ENCODE assay signal across 1 cellular context in the genomic region with DNA sequence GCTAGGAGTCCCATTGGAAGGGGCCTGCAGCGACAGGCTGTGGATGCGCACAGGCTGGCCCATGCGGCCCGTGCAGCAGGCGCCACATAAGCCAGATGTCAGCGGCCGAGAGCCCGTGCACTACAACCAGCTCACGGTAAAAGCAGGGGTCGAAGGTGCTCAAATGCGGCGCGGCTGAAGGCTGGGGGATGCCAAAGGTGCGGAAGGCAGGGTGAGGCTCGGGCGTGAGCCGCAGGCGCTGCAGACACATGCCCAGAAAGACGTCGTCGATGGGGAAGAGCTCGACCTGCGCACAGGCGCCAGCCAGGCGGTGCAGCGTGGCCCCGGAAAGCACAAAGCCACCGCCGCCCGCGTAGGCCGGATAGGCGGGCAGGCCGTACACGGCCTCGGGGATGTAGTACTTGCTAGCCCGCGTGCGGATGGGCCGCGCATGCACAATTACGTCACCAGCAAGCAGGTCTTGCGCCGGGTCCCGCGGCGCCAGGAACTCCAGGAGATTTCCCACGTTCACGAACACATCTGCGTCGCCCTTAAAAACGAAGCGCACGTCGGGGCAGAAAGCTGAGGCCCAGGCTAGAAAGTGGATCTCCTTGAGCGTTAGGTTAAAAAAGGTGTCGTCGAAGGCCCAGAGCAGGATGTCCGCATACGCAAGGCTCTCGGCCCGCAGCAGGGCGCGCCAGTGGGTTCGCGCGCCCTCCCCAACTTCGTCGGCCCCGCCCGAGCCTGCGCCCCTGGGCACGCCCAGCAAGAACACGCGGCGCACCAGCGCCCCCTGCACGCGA.
TF ChIP-seq lines count a peak whose summit lies in the region.

No MANE protein-coding gene starts in this region.

TF ChIP-seq in GM12878, 131 proteins besides CTCF, POLR2A, EP300 and RAD21:
- TF ChIP-seq SREBF2 (IDR thresholded peaks at IDR 0.05; ENCODE audit: low read length) = no peak
- TF ChIP-seq RBBP5 (conservative IDR thresholded peaks at IDR 0.05) = no peak
- no peak for TF ChIP-seq MTA2 (IDR thresholded peaks at IDR 0.05; ENCODE audit: low read depth)
- no peak for TF ChIP-seq SPI1 (IDR thresholded peaks at IDR 0.05; ENCODE audit: borderline replicate concordance, insufficient read depth, low read depth, low read length)
- TF ChIP-seq, protein P1, sequence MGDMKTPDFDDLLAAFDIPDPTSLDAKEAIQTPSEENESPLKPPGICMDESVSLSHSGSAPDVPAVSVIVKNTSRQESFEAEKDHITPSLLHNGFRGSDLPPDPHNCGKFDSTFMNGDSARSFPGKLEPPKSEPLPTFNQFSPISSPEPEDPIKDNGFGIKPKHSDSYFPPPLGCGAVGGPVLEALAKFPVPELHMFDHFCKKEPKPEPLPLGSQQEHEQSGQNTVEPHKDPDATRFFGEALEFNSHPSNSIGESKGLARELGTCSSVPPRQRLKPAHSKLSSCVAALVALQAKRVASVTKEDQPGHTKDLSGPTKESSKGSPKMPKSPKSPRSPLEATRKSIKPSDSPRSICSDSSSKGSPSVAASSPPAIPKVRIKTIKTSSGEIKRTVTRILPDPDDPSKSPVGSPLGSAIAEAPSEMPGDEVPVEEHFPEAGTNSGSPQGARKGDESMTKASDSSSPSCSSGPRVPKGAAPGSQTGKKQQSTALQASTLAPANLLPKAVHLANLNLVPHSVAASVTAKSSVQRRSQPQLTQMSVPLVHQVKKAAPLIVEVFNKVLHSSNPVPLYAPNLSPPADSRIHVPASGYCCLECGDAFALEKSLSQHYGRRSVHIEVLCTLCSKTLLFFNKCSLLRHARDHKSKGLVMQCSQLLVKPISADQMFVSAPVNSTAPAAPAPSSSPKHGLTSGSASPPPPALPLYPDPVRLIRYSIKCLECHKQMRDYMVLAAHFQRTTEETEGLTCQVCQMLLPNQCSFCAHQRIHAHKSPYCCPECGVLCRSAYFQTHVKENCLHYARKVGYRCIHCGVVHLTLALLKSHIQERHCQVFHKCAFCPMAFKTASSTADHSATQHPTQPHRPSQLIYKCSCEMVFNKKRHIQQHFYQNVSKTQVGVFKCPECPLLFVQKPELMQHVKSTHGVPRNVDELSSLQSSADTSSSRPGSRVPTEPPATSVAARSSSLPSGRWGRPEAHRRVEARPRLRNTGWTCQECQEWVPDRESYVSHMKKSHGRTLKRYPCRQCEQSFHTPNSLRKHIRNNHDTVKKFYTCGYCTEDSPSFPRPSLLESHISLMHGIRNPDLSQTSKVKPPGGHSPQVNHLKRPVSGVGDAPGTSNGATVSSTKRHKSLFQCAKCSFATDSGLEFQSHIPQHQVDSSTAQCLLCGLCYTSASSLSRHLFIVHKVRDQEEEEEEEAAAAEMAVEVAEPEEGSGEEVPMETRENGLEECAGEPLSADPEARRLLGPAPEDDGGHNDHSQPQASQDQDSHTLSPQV (IDR thresholded peaks at IDR 0.05) = no peak
- TF ChIP-seq NR2C2 (IDR thresholded peaks at IDR 0.05; ENCODE audit: borderline replicate concordance, control insufficient read depth, insufficient read length, low read depth) = no peak
